In the genomic region with DNA sequence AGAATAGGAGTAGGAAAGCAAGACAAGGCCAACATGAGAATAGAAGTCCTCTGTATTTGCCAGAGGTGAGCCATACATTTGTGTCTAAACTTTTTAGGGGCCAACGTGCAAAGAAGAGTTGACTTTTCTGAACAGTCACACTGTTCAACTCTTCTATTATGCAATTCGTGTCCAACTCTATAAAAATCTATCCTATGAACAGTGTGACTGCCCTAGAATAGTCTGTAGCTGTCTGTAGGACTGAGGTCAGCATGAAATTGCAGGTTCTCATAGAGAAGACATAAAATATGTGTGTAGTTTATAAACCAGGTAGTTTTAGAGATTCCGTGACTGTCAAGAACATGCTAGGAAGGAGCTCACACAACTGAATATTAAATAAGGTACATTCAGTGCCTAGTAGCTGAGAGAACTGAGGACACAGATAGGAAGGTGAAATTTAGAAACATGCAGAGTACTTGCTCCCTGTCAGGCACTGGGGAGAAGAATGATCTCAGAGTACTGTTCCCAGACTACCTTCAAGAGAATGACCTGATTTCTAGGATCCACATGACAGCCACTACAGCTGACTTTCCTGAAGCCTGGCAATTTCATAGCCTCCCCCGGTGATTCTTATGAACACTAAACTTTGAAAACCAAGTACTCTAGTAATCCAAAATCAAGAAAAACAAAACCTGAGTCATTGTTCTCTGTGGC, we compare ENCODE assay signal across 13 cellular contexts.
"Had no signal": no experiment of that assay in that cellular context is flagged by ENCODE, and none has a peak within 500 bp of the region (broad histone marks: within the 10 kb centered on the region; RNA-seq: fewer than 3 reads in every experiment).

No MANE protein-coding gene starts in this region.

- DNase-seq: activated CD4-positive, alpha-beta memory T cell treated with anti-CD3 and anti-CD28 coated beads for 36 hours; activated CD4-positive, CD25-positive, alpha-beta regulatory T cell treated with anti-CD3 and anti-CD28 coated beads, Interleukin-2, amount 50 U/mL, for 72 hours; activated gamma-delta T cell treated with Interleukin-2 at 50 U/mL for 16 hours; activated naive CD8-positive, alpha-beta T cell treated with anti-CD3 and anti-CD28 coated beads for 36 hours; activated T-cell treated with anti-CD3 and anti-CD28 coated beads, Interleukin-2, amount 50 U/mL, for 48 hours; cortex of kidney; effector memory CD4-positive, alpha-beta T cell; small intestine; substantia nigra; SW 1271 had no signal

- H3K36me3 ChIP-seq: ascending aorta, SJSA1 had no signal

- H3K4me3 ChIP-seq: ascending aorta, SJSA1 had no signal

- ATAC-seq: stimulated activated effector memory CD8-positive, alpha-beta T cell treated with anti-CD3 and anti-CD28 coated beads, Interleukin-12 subunit alpha, Interleukin-12 subunit beta, amount 100 ng/mL, for 72 hours had no signal

- H3K27me3 ChIP-seq: ascending aorta, SJSA1 had no signal

- H3K27ac ChIP-seq: ascending aorta, SJSA1 had no signal

- H3K4me1 ChIP-seq: ascending aorta had no signal

- H3K9me3 ChIP-seq: ascending aorta, SJSA1 had no signal
